Comparison of ENCODE assay signal across 27 cellular contexts in genomic region chr1:7984826-7985225, GRCh38. TPM values are rescaled to one million over a fixed set of nuclear protein-coding genes. Genes with fewer than 3 reads are reported as not detected.
"Had no signal": no experiment of that assay in that cellular context is flagged by ENCODE, and none has a peak within 500 bp of the region (broad histone marks: within the 10 kb centered on the region; RNA-seq: fewer than 3 reads in every experiment).

No MANE protein-coding gene starts in this region.

- H3K4me3 Mint-ChIP-seq: activated B cell treated with CpG ODN at 0.5 μM for 24 hours; activated CD4-positive, alpha-beta T cell treated with anti-CD3 and anti-CD28 coated beads for 36 hours; activated naive CD4-positive, alpha-beta T cell treated with anti-CD3 and anti-CD28 coated beads, Interleukin-2, amount 10 ng/mL, durations not matched to agents 7 days and 5 days; activated T-cell treated with anti-CD3 and anti-CD28 coated beads, Interleukin-2, amount 50 U/mL, for 4 hours; stimulated activated naive CD8-positive, alpha-beta T cell treated with anti-CD3 and anti-CD28 coated beads, Interleukin-15, Interleukin-2, amounts not matched to agents 100 ng/mL and 50 ng/mL, for 24 hours had no signal

- H3K4me3 ChIP-seq: coronary artery, esophagus squamous epithelium, gastrocnemius medialis, lower lobe of right lung, mucosa of descending colon, pancreas, right lobe of liver, skin epidermis, tibial artery had no signal

- H3K27me3 ChIP-seq: esophagus squamous epithelium, gastrocnemius medialis, neutrophil, pancreas, right lobe of liver, tibial artery had no signal

- H3K27ac Mint-ChIP-seq: activated B cell treated with CpG ODN at 0.5 μM for 24 hours; activated CD4-positive, alpha-beta T cell treated with anti-CD3 and anti-CD28 coated beads for 36 hours; activated naive CD4-positive, alpha-beta T cell treated with anti-CD3 and anti-CD28 coated beads, Interleukin-2, amount 10 ng/mL, durations not matched to agents 7 days and 5 days; activated T-helper 2 cell treated with anti-CD3 and anti-CD28 coated beads, Interferon-gamma antibody, Interleukin-2, Interleukin-4, amounts not matched to agents 10 μg/mL and 5 μg/mL and 100 μg/mL, durations not matched to agents 14 hours and 24 hours and 36 hours; stimulated activated naive CD8-positive, alpha-beta T cell treated with anti-CD3 and anti-CD28 coated beads, Interleukin-15, Interleukin-2, amounts not matched to agents 100 ng/mL and 50 ng/mL, for 24 hours had no signal

- ATAC-seq: activated CD4-positive, alpha-beta T cell treated with anti-CD3 and anti-CD28 coated beads for 36 hours; activated T-cell treated with anti-CD3 and anti-CD28 coated beads, Interleukin-2, amount 50 U/mL, for 4 hours; gastrocnemius medialis; left cardiac atrium; lower lobe of right lung; mucosa of descending colon; pancreas; right lobe of liver had no signal

- H3K9me3 ChIP-seq: esophagus squamous epithelium, gastrocnemius medialis, lower lobe of right lung, mucosa of descending colon, neutrophil, pancreas, right lobe of liver, tibial artery had no signal

- H3K9me3 Mint-ChIP-seq: activated B cell treated with CpG ODN at 0.5 μM for 24 hours; activated naive CD4-positive, alpha-beta T cell treated with anti-CD3 and anti-CD28 coated beads, Interleukin-2, amount 10 ng/mL, durations not matched to agents 7 days and 5 days; activated T-cell treated with anti-CD3 and anti-CD28 coated beads, Interleukin-2, amount 50 U/mL, for 4 hours; activated T-helper 2 cell treated with anti-CD3 and anti-CD28 coated beads, Interferon-gamma antibody, Interleukin-2, Interleukin-4, amounts not matched to agents 10 μg/mL and 5 μg/mL and 100 μg/mL, durations not matched to agents 14 hours and 24 hours and 36 hours; stimulated activated naive CD8-positive, alpha-beta T cell treated with anti-CD3 and anti-CD28 coated beads, Interleukin-15, Interleukin-2, amounts not matched to agents 100 ng/mL and 50 ng/mL, for 24 hours had no signal

- H3K4me1 ChIP-seq: pancreas had no signal

- H3K27me3 Mint-ChIP-seq: activated B cell treated with CpG ODN at 0.5 μM for 24 hours; activated CD4-positive, alpha-beta T cell treated with anti-CD3 and anti-CD28 coated beads for 36 hours; activated naive CD4-positive, alpha-beta T cell treated with anti-CD3 and anti-CD28 coated beads, Interleukin-2, amount 10 ng/mL, durations not matched to agents 7 days and 5 days; stimulated activated naive CD8-positive, alpha-beta T cell treated with anti-CD3 and anti-CD28 coated beads, Interleukin-15, Interleukin-2, amounts not matched to agents 100 ng/mL and 50 ng/mL, for 24 hours had no signal

- H3K27ac ChIP-seq: coronary artery, esophagus squamous epithelium, lower lobe of right lung, neutrophil, pancreas, right lobe of liver, skin epidermis, tibial artery had no signal

- DNase-seq: activated B cell treated with CpG ODN at 0.5 μM for 24 hours; activated CD4-positive, alpha-beta T cell treated with anti-CD3 and anti-CD28 coated beads for 36 hours; activated CD4-positive, alpha-beta T cell treated with anti-CD3 and anti-CD28 coated beads, Interleukin-2, amount 50 U/mL, for 48 hours; activated CD8-positive, alpha-beta memory T cell treated with anti-CD3 and anti-CD28 coated beads, Interleukin-2, amount 50 U/mL, for 48 hours; activated naive CD4-positive, alpha-beta T cell treated with anti-CD3 and anti-CD28 coated beads, Interleukin-2, amount 10 ng/mL, durations not matched to agents 7 days and 5 days; activated T-cell treated with anti-CD3 and anti-CD28 coated beads, Interleukin-2, amount 50 U/mL, for 4 hours; amygdala; cerebellar nuclear complex; esophagus squamous epithelium; gastrocnemius medialis; hypothalamus; left cardiac atrium; lower lobe of right lung; mesendoderm; mucosa of descending colon; pancreas; right lobe of liver; stimulated activated CD4-positive, alpha-beta T cell treated with anti-CD3 and anti-CD28 coated beads, Interleukin-1b, Interleukin-23, amount 100 ng/mL, for 48 hours; substantia nigra; T-helper 9 cell had no signal

RNA-seq across cellular contexts. Expression of gene TNFRSF9, which starts 44.2 kb away (rescaled TPM):
- polyA plus RNA-seq: urinary bladder had no signal
